ENCODE assay signal across 8 cellular contexts in genomic region chr21:44299085-44299457, GRCh38. TPM values are rescaled to one million over a fixed set of nuclear protein-coding genes. Genes with fewer than 3 reads are reported as not detected.
DNase-seq lines count a peak whose midpoint lies in the region; ATAC-seq and TF ChIP-seq lines count a peak whose summit lies in the region.

No MANE protein-coding gene starts in this region.

- no peaks in the 10 kb centered on the region for H3K36me3 ChIP-seq in neural cell (ENCODE audit: insufficient read depth, low read length)

- H4K20me1 ChIP-seq in neural cell (ENCODE audit: insufficient read depth) = no peaks in the 10 kb centered on the region

- peak overlapping the region; percentile 68 for H3K9ac ChIP-seq in neural cell (ENCODE audit: low read length)

- H3K27me3 ChIP-seq in dorsolateral prefrontal cortex = no peaks in the 10 kb centered on the region
- H3K27me3 ChIP-seq in neural cell (ENCODE audit: insufficient read depth, low read depth, low read length) = no peaks in the 10 kb centered on the region

- H3F3A ChIP-seq in neural cell (ENCODE audit: insufficient read depth, low read length, poor library complexity, severe bottlenecking) = no peaks in the 10 kb centered on the region

- ATAC-seq in sciatic nerve = no peak
- no peak for ATAC-seq in GM21515 (IDR thresholded peaks at IDR 0.05; ENCODE audit: unreplicated experiment)
- ATAC-seq in HG02588 (IDR thresholded peaks at IDR 0.05; ENCODE audit: unreplicated experiment) = no peak

- peak overlapping the region; percentile 39 for H3K4me2 ChIP-seq in neural cell (ENCODE audit: low read length)

- no peaks in the 10 kb centered on the region for H3K9me2 ChIP-seq in neural cell (ENCODE audit: insufficient read depth, low read length)

- no peaks in the 10 kb centered on the region for H3K79me2 ChIP-seq in neural cell (replicated peaks; ENCODE audit: insufficient read depth, low read length)

- intact Hi-C loops in dorsolateral prefrontal cortex (cut with DNase I) = no loop called here
- intact Hi-C loops in sciatic nerve (cut with DNase I) = no loop called here

- H3K4me3 ChIP-seq in GM08714 (ENCODE audit: low read length) = peak overlapping the region; percentile 56; the same call in 1 of the 2 replicates
- peak overlapping the region; percentile 57 to 88 (median 78) for H3K4me3 ChIP-seq in dorsolateral prefrontal cortex
- H3K4me3 ChIP-seq in neural cell (ENCODE audit: low read length) = peak overlapping the region; percentile 78

- DNase-seq in NCI-H2227 (lab: John Stamatoyannopoulos, UW; ENCODE audit: unreplicated experiment) = peak; percentile 59
- no peak for DNase-seq in dorsolateral prefrontal cortex
- DNase-seq in kidney tubule cell (ENCODE audit: low spot score) = no peak
- no peak for DNase-seq in sciatic nerve (ENCODE audit: low spot score)

- no peak for TF ChIP-seq RAD21 in neural cell (conservative IDR thresholded peaks at IDR 0.05)

- peak overlapping the region in 58 of 59 donors; percentile 58 to 98 (median 92) for H3K27ac ChIP-seq in dorsolateral prefrontal cortex
- H3K27ac ChIP-seq in neural cell (ENCODE audit: low read length) = no peak overlapping the region

- peak overlapping the region; percentile 25 for H2AFZ ChIP-seq in neural cell (ENCODE audit: low read depth, low read length)

- TF ChIP-seq CTCF in dorsolateral prefrontal cortex (IDR thresholded peaks at IDR 0.05 in 54 of 56, conservative IDR thresholded peaks at IDR 0.05 in 2 of 56; ENCODE audit: low read depth in 1 of 56, partially characterized antibody in 56 of 56) (no peak), neural cell (IDR thresholded peaks at IDR 0.05; ENCODE audit: poor library complexity, severe bottlenecking) (no peak)

- H3K9me3 ChIP-seq in neural cell (ENCODE audit: low read length) = no peaks in the 10 kb centered on the region

- no peak for TF ChIP-seq EP300 in neural cell (conservative IDR thresholded peaks at IDR 0.05; ENCODE audit: poor library complexity, severe bottlenecking)

TF ChIP-seq in neural cell, 6 proteins besides CTCF, POLR2A, EP300 and RAD21:
- no peak for TF ChIP-seq MXI1 (conservative IDR thresholded peaks at IDR 0.05; ENCODE audit: poor library complexity, severe bottlenecking)
- TF ChIP-seq REST (IDR thresholded peaks at IDR 0.05; ENCODE audit: borderline replicate concordance) = no peak
- TF ChIP-seq POLR2AphosphoS5 (IDR thresholded peaks at IDR 0.05) = no peak
- no peak for TF ChIP-seq EZH2 (IDR thresholded peaks at IDR 0.05; ENCODE audit: borderline replicate concordance, insufficient read depth, low read length, poor library complexity, severe bottlenecking)
- no peak for TF ChIP-seq SMC3 (conservative IDR thresholded peaks at IDR 0.05; ENCODE audit: poor library complexity)
- TF ChIP-seq TAF1 (IDR thresholded peaks at IDR 0.05; ENCODE audit: low read depth) = no peak

RNA-seq across cellular contexts. Expression of gene PFKL, which starts 0.8 kb away (rescaled TPM):
- 100 to 1,000 TPM; 102 to 205 (median 156) TPM for total RNA-seq in dorsolateral prefrontal cortex
- 79.6 and 94.4 TPM in 2 replicates for polyA plus RNA-seq in neural cell
- polyA minus RNA-seq in neural cell = 66.6 and 81.6 TPM in 2 replicates
- total RNA-seq in sciatic nerve = 189 TPM

RNA-seq across cellular contexts. Expression of gene AIRE, which starts 13.4 kb away (rescaled TPM):
- total RNA-seq in dorsolateral prefrontal cortex (1 to 10 TPM in 112 of 120 experiments, under 1 TPM in 8; 0.62 to 5.4 (median 2.0) TPM), sciatic nerve (0.13 TPM)
- polyA plus RNA-seq in neural cell = not detected in 2 replicates
- polyA minus RNA-seq in neural cell = not detected in 2 replicates

RNA-seq across cellular contexts. Expression of gene DNMT3L, which starts 37.4 kb away (rescaled TPM):
- total RNA-seq in dorsolateral prefrontal cortex (not detected), sciatic nerve (not detected)
- not detected in 2 replicates for polyA plus RNA-seq in neural cell
- polyA minus RNA-seq in neural cell = not detected in 2 replicates

RNA-seq across cellular contexts. Expression of gene CFAP410, which starts 40.1 kb away (rescaled TPM):
- total RNA-seq in dorsolateral prefrontal cortex = 10 to 100 TPM; 23.3 to 59.4 (median 39.0) TPM
- 36.0 and 36.5 TPM in 2 replicates for polyA plus RNA-seq in neural cell
- 10.9 and 11.4 TPM in 2 replicates for polyA minus RNA-seq in neural cell
- 26.7 TPM for total RNA-seq in sciatic nerve

RNA-seq across cellular contexts. Expression of gene TRPM2, which starts 54.4 kb away (rescaled TPM):
- 10 to 100 TPM; 29.8 to 83.7 (median 54.3) TPM for total RNA-seq in dorsolateral prefrontal cortex
- polyA plus RNA-seq in neural cell = 0.14 and 0.16 TPM in 2 replicates
- polyA minus RNA-seq in neural cell = 0.24 TPM in 1 of 2 replicates, not detected in the other
- total RNA-seq in sciatic nerve = 9.9 TPM
